19 cellular contexts compared by ENCODE assay signal in the genomic region with DNA sequence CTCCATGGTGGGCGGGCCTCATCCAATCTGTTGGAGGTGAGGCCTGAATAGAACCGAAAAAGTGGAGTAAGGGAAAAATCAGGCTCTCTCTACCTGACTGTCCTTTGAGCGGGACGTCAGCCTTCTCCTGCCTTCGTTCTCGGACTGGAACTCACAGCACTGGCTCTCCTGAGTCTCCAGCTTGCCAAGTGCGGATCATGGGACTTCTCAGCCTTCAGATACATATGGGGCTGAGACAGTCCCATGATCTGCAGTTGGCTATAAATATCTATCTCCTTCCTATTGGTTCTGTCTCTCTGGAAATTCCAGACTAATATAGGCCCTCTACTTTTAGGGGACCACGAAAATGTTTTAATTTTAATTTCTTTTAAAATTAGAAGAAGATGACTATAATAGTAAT. TPM values are rescaled to one million over a fixed set of nuclear protein-coding genes. Genes with fewer than 3 reads are reported as not detected.
DNase-seq lines count a peak whose midpoint lies in the region; ATAC-seq and TF ChIP-seq lines count a peak whose summit lies in the region.
"Had no signal": no experiment of that assay in that cellular context is flagged by ENCODE, and none has a peak within 500 bp of the region (broad histone marks: within the 10 kb centered on the region; RNA-seq: fewer than 3 reads in every experiment).

No MANE protein-coding gene starts in this region.

- no peak overlapping the region for H2AFZ ChIP-seq in smooth muscle cell (ENCODE audit: low read depth)

- H3K27me3 ChIP-seq in left ventricle myocardium inferior (ENCODE audit: low read depth) (peaks cover 4% of the 10 kb centered on the region), smooth muscle cell (ENCODE audit: low read depth) (no peaks in the 10 kb centered on the region)
- H3K27me3 ChIP-seq: BLaER1 had no signal

- H3K27ac ChIP-seq in VCaP (peak overlapping the region; percentile 91), left ventricle myocardium inferior (replicated peaks) (peak overlapping the region; percentile 80), smooth muscle cell (ENCODE audit: low read depth) (no peak overlapping the region)
- H3K27ac ChIP-seq: BLaER1 had no signal

- DNase-seq in Right ventricle myocardium superior (peak; percentile 52), left cardiac atrium (no peak), left ventricle myocardium inferior (peak; percentile 60), smooth muscle cell (lab: John Stamatoyannopoulos, UW; ENCODE audit: unreplicated experiment) (no peak), T-helper 9 cell (no peak)
- DNase-seq: 8988T; CD8-positive, alpha-beta T cell; DMS 273 treated with DMSO at 0.1 percent for 48 hours; DND-41; EL; H7; HFFc6 had no signal

- H3K36me3 ChIP-seq in left ventricle myocardium inferior (no peaks in the 10 kb centered on the region), smooth muscle cell (ENCODE audit: low read depth) (no peaks in the 10 kb centered on the region)
- H3K36me3 ChIP-seq: BLaER1 had no signal

- H3K9ac ChIP-seq in smooth muscle cell (ENCODE audit: low read depth): no peak overlapping the region
- H3K9ac ChIP-seq: BLaER1 had no signal

- ATAC-seq in Right ventricle myocardium superior (ENCODE audit: poor library complexity) (peak; percentile 84), left cardiac atrium (no peak), HG03159 (IDR thresholded peaks at IDR 0.05; ENCODE audit: unreplicated experiment) (no peak)
- ATAC-seq: CD8-positive, alpha-beta T cell; GM12878; GM23338; HCT116 had no signal

- 94% methylated on average over 8 of the region's 8 CpGs for WGBS in smooth muscle cell (ENCODE audit: low lambda C conversion rate)

- H3K4me3 ChIP-seq in left ventricle myocardium inferior: no peak overlapping the region
- H3K4me3 ChIP-seq in smooth muscle cell: no peak overlapping the region
- H3K4me3 ChIP-seq: BLaER1, GM12878, GM23338 had no signal

- H3K9me3 ChIP-seq in left ventricle myocardium inferior (replicated peaks) (no peaks in the 10 kb centered on the region), smooth muscle cell (replicated peaks; ENCODE audit: low read depth) (no peaks in the 10 kb centered on the region)
- H3K9me3 ChIP-seq: BLaER1 had no signal

- H3K4me1 ChIP-seq in left ventricle myocardium inferior (peaks cover 36% of the 10 kb centered on the region), smooth muscle cell (ENCODE audit: low read depth) (no peaks in the 10 kb centered on the region)
- H3K4me1 ChIP-seq: BLaER1 had no signal

- TF ChIP-seq CTCF in VCaP (conservative IDR thresholded peaks at IDR 0.05) (no peak), left ventricle myocardium inferior (IDR thresholded peaks at IDR 0.05; ENCODE audit: borderline replicate concordance) (no peak), smooth muscle cell (IDR thresholded peaks at IDR 0.05; ENCODE audit: borderline replicate concordance, insufficient read depth, poor library complexity, severe bottlenecking) (no peak)

- no peaks in the 10 kb centered on the region for H4K20me1 ChIP-seq in smooth muscle cell (ENCODE audit: low read depth)
- H4K20me1 ChIP-seq: BLaER1 had no signal

- no peaks in the 10 kb centered on the region for H3F3A ChIP-seq in smooth muscle cell (ENCODE audit: low read depth)

- intact Hi-C loops in Right ventricle myocardium superior (cut with DNase I): no loop called here
- intact Hi-C loops in left cardiac atrium (cut with DNase I): no loop called here
- intact Hi-C loops in left ventricle myocardium inferior (cut with micrococcal nuclease): no loop called here

- H3K4me2 ChIP-seq in smooth muscle cell: no peak overlapping the region
- H3K4me2 ChIP-seq: BLaER1, GM23338 had no signal

- no peaks in the 10 kb centered on the region for H3K79me2 ChIP-seq in smooth muscle cell (ENCODE audit: low read depth)

RNA-seq across cellular contexts. Expression of gene PLEK2, which starts 29.7 kb away (rescaled TPM):
- total RNA-seq in Right ventricle myocardium superior (not detected), left cardiac atrium (under 1 TPM; 0.35 to 0.76 TPM), left ventricle myocardium inferior (not detected), smooth muscle cell (1.8 and 3.1 TPM in 2 replicates)
- polyA plus RNA-seq in smooth muscle cell: 1.6 and 4.2 TPM in 2 replicates
- total RNA-seq: CD8-positive, alpha-beta T cell; GM12878; H7 had no signal

RNA-seq across cellular contexts. Expression of gene TMEM229B, which starts 46.8 kb away (rescaled TPM):
- total RNA-seq in Right ventricle myocardium superior (2.3 TPM), left cardiac atrium (1 to 10 TPM; 1.5 to 6.5 TPM), left ventricle myocardium inferior (1.4 TPM), smooth muscle cell (0.22 and 2.0 TPM in 2 replicates)
- polyA plus RNA-seq in smooth muscle cell: 0.49 TPM in 1 of 2 replicates, not detected in the other
- total RNA-seq: A673 had no signal

Comparison
In these comparisons a context has a peak if more than half of its experiments do, and no peak if none do; other contexts are left out.
1. DNase-seq: peak in Right ventricle myocardium superior (single experiment) and left ventricle myocardium inferior (single experiment); none in left cardiac atrium (single experiment), smooth muscle cell (single experiment) and T-helper 9 cell (single experiment).